18 cellular contexts compared by ENCODE assay signal in genomic region chr2:84443477-84443876, GRCh38. TPM values are rescaled to one million over a fixed set of nuclear protein-coding genes. Genes with fewer than 3 reads are reported as not detected.
DNase-seq lines count a peak whose midpoint lies in the region; ATAC-seq and TF ChIP-seq lines count a peak whose summit lies in the region.
"Had no signal": no experiment of that assay in that cellular context is flagged by ENCODE, and none has a peak within 500 bp of the region (broad histone marks: within the 10 kb centered on the region; RNA-seq: fewer than 3 reads in every experiment).

No MANE protein-coding gene starts in this region.

- peak overlapping the region in 2 of 3 donors; percentile 8 to 54 for H3K27ac Mint-ChIP-seq in IgD-negative memory B cell
- H3K27ac Mint-ChIP-seq: HFFc6 had no signal

- no peak for ATAC-seq in HG02798 (IDR thresholded peaks at IDR 0.05; ENCODE audit: poor library complexity, unreplicated experiment)
- ATAC-seq: right lobe of liver had no signal

- H3K4me3 ChIP-seq in AG10803 (ENCODE audit: low read length), result no peak overlapping the region
- H3K4me3 ChIP-seq: esophagus squamous epithelium, hepatocyte, right lobe of liver, suprapubic skin had no signal

- no peaks in the 10 kb centered on the region for H3K9me3 Mint-ChIP-seq in IgD-negative memory B cell
- H3K9me3 Mint-ChIP-seq: HFFc6 had no signal

- DNase-seq in AG10803 (ENCODE audit: low read depth) (peak; percentile 38), caudate nucleus (lab: John Stamatoyannopoulos, UW) (no peak), medulla oblongata (ENCODE audit: extremely low spot score) (peak; percentile 69), NCI-H345 treated with DMSO at 0.1 percent for 48 hours (lab: John Stamatoyannopoulos, UW; ENCODE audit: unreplicated experiment) (no peak), glomerular visceral epithelial cell (ENCODE audit: extremely low spot score) (no peak), G401 (ENCODE audit: low spot score) (no peak)
- DNase-seq: activated gamma-delta T cell treated with Interleukin-2 at 50 U/mL for 16 hours; COR-L47; esophagus squamous epithelium; HFFc6; NCI-H226; right lobe of liver; stimulated activated CD4-positive, alpha-beta T cell treated with anti-CD3 and anti-CD28 coated beads, Interleukin-2, amount 100 ng/mL, for 24 hours had no signal

- peaks cover 8% of the 10 kb centered on the region for H3K36me3 Mint-ChIP-seq in IgD-negative memory B cell

- no peaks in the 10 kb centered on the region for H3K27me3 Mint-ChIP-seq in IgD-negative memory B cell

- no peak overlapping the region for H3K4me3 Mint-ChIP-seq in IgD-negative memory B cell
- H3K4me3 Mint-ChIP-seq: HFFc6 had no signal

- H3K27ac ChIP-seq in caudate nucleus (ENCODE audit: low read depth, low read length), result peak overlapping the region; percentile 56
- H3K27ac ChIP-seq: esophagus squamous epithelium, hepatocyte, right lobe of liver, suprapubic skin, VCaP had no signal

- in situ Hi-C loops in G401 (cut with HindIII; ENCODE audit: low sequenced_read_pairs), result no loop called here

- no peak for TF ChIP-seq CTCF in AG10803 (conservative IDR thresholded peaks at IDR 0.05; ENCODE audit: low read length)

- H3K4me1 Mint-ChIP-seq in IgD-negative memory B cell, result peaks cover 0 to 1% (median 0%) of the 10 kb centered on the region in 3 donors

RNA-seq across cellular contexts. Expression of gene SUCLG1, which starts 15.6 kb away (rescaled TPM):
- polyA plus RNA-seq in IgD-negative memory B cell, result 69.7 TPM
- 33.3 and 49.6 TPM in 2 replicates for total RNA-seq in G401 (2014; rRNA removed; shearing (Covaris generic))

Comparison
In these comparisons a context has a peak if more than half of its experiments do, and no peak if none do; other contexts are left out.
1. DNase-seq: peak in AG10803 (single experiment) and medulla oblongata (single experiment); none in caudate nucleus (0 of 61), NCI-H345 treated with DMSO at 0.1 percent for 48 hours (single experiment), glomerular visceral epithelial cell (single experiment) and G401 (single experiment).